In genomic region chr16:5347561-5347960, GRCh38 we compare ENCODE assay signal across 35 cellular contexts.
DNase-seq lines count a peak whose midpoint lies in the region; FAIRE-seq and TF ChIP-seq lines count a peak whose summit lies in the region.
"Had no signal": no experiment of that assay in that cellular context is flagged by ENCODE, and none has a peak within 500 bp of the region (broad histone marks: within the 10 kb centered on the region; RNA-seq: fewer than 3 reads in every experiment).

No MANE protein-coding gene starts in this region.

- WGBS in small intestine, 3 donors, result 80 to 92% (median 90%) methylated on average over 4 of the region's 4 CpGs

- H3K27ac ChIP-seq in HEK293 (ENCODE audit: extremely low read depth, low read depth, low read length), result no peak overlapping the region
- H3K27ac ChIP-seq in osteoblast (ENCODE audit: low read depth, low read length), result no peak overlapping the region
- H3K27ac ChIP-seq in small intestine (ENCODE audit: low read depth in 1 of 2, low read length in 1 of 2), result no peak overlapping the region
- H3K27ac ChIP-seq: 22Rv1; A549; BLaER1; BLaER1 treated with 17β-estradiol and CSF1 and Interleukin-3, amounts not matched to agents 10 nM and 100 nM; C4-2B had no signal

- H3K79me2 ChIP-seq in osteoblast (ENCODE audit: insufficient read depth, low read length), result no peaks in the 10 kb centered on the region

- no peaks in the 10 kb centered on the region for H3K4me1 ChIP-seq in HEK293 (ENCODE audit: control insufficient read depth, insufficient read depth, low read length)
- H3K4me1 ChIP-seq in osteoblast (ENCODE audit: insufficient read depth, low read length), result no peaks in the 10 kb centered on the region
- no peaks in the 10 kb centered on the region for H3K4me1 ChIP-seq in small intestine (ENCODE audit: control insufficient read depth in 2 of 2, insufficient read depth in 1 of 2, low read depth in 1 of 2, low read length in 1 of 2)
- H3K4me1 ChIP-seq: A549; BLaER1; BLaER1 treated with 17β-estradiol and CSF1 and Interleukin-3, amounts not matched to agents 10 nM and 100 nM; Caco-2 had no signal

- no peak for DNase-seq in bronchial epithelial cell (ENCODE audit: low read depth)
- peak; percentile 79 for DNase-seq in osteoblast (ENCODE audit: insufficient read length, low spot score, missing footprints)
- DNase-seq in urothelium cell line (ENCODE audit: low spot score), result no peak
- DNase-seq in NCI-H187 treated with DMSO at 0.1 percent for 48 hours (lab: John Stamatoyannopoulos, UW), result no peak
- DNase-seq in DMS114 treated with DMSO at 0.1 percent for 48 hours (lab: John Stamatoyannopoulos, UW; ENCODE audit: unreplicated experiment), result no peak
- no peak for DNase-seq in small intestine
- DNase-seq in NCI-H510A treated with DMSO at 0.1 percent for 48 hours (lab: John Stamatoyannopoulos, UW), result no peak
- DNase-seq: 8988T; ACHN; AML-193; BE2C; C1 segment of cervical spinal cord; Caco-2; Calu3; CD4-positive, alpha-beta memory T cell; CD4-positive, alpha-beta T cell; CD4-positive, CD25-positive, alpha-beta regulatory T cell; CD8-positive, alpha-beta memory T cell; CD8-positive, alpha-beta T cell; COR-L47; DMS 273 treated with DMSO at 0.1 percent for 48 hours; DMS153; DMS53; DMS79; DMS79 treated with DMSO at 0.1 percent for 48 hours; DND-41; EL had no signal

- TF ChIP-seq CTCF in HEK293 (tag by site-specific recombination; IDR thresholded peaks at IDR 0.05) (no peak), bronchial epithelial cell (IDR thresholded peaks at IDR 0.05; ENCODE audit: insufficient read depth, low read length, severe bottlenecking) (no peak), osteoblast (IDR thresholded peaks at IDR 0.05; ENCODE audit: extremely low read depth, low read depth, low read length) (no peak)

- H4K20me1 ChIP-seq in osteoblast (ENCODE audit: insufficient read depth, low read length), result no peaks in the 10 kb centered on the region
- H4K20me1 ChIP-seq: BLaER1; BLaER1 treated with 17β-estradiol and CSF1 and Interleukin-3, amounts not matched to agents 10 nM and 100 nM had no signal

- no peak overlapping the region for H3K4me2 ChIP-seq in osteoblast (ENCODE audit: insufficient read depth, low read length)
- H3K4me2 ChIP-seq: A549; BLaER1; BLaER1 treated with 17β-estradiol and CSF1 and Interleukin-3, amounts not matched to agents 10 nM and 100 nM had no signal

- no peak overlapping the region for H2AFZ ChIP-seq in osteoblast (ENCODE audit: low read length)

- CTCF ChIA-PET in HEK293 (lab: Yijun Ruan, JAX), result interaction anchor here (0.7 to 1.0 kb wide), 2 partner anchors 10 to 356 kb away, joined by 3 read pairs; no protein-coding TSS in a partner anchor

- H3K9me3 ChIP-seq in HEK293 (ENCODE audit: control insufficient read depth, insufficient read depth, low read depth, low read length) (no peaks in the 10 kb centered on the region), osteoblast (ENCODE audit: low read depth, low read length) (no peaks in the 10 kb centered on the region), small intestine (ENCODE audit: control insufficient read depth, low read depth) (no peaks in the 10 kb centered on the region)
- H3K9me3 ChIP-seq: A549; BE2C; BLaER1; BLaER1 treated with 17β-estradiol and CSF1 and Interleukin-3, amounts not matched to agents 10 nM and 100 nM; Caco-2 had no signal

- peak; percentile 72 for FAIRE-seq in bronchial epithelial cell (lab: Jason Lieb, UNC)
- peak; percentile 63 for FAIRE-seq in urothelium cell line (lab: Jason Lieb, UNC)
- no peak for FAIRE-seq in small intestine (lab: Jason Lieb, UNC)
- FAIRE-seq: A204.1, A549, D721Med had no signal

- H3K4me3 ChIP-seq in HEK293 (ENCODE audit: low read depth, low read length), result no peak overlapping the region
- H3K4me3 ChIP-seq in bronchial epithelial cell (ENCODE audit: low read depth, low read length), result no peak overlapping the region
- no peak overlapping the region for H3K4me3 ChIP-seq in osteoblast (ENCODE audit: insufficient read depth, low read length)
- no peak overlapping the region for H3K4me3 ChIP-seq in small intestine (ENCODE audit: low read depth in 1 of 2, low read length in 2 of 2)
- H3K4me3 ChIP-seq: A549; BLaER1; BLaER1 treated with 17β-estradiol and CSF1 and Interleukin-3, amounts not matched to agents 10 nM and 100 nM had no signal

- H3K36me3 ChIP-seq in HEK293 (ENCODE audit: control insufficient read depth in 2 of 2, insufficient read depth in 1 of 2, low read length in 2 of 2), result no peaks in the 10 kb centered on the region
- no peaks in the 10 kb centered on the region for H3K36me3 ChIP-seq in bronchial epithelial cell (ENCODE audit: control insufficient read depth, insufficient read depth, low read length)
- H3K36me3 ChIP-seq in osteoblast (ENCODE audit: insufficient read depth, low read length), result no peaks in the 10 kb centered on the region
- H3K36me3 ChIP-seq in small intestine (ENCODE audit: control insufficient read depth in 2 of 2, insufficient read depth in 2 of 2, low read length in 2 of 2), result no peaks in the 10 kb centered on the region
- H3K36me3 ChIP-seq: BE2C; BLaER1; BLaER1 treated with 17β-estradiol and CSF1 and Interleukin-3, amounts not matched to agents 10 nM and 100 nM had no signal

- H3K27me3 ChIP-seq in bronchial epithelial cell (ENCODE audit: control insufficient read depth, insufficient read depth, low read length) (no peaks in the 10 kb centered on the region), osteoblast (ENCODE audit: insufficient read depth, low read length) (no peaks in the 10 kb centered on the region), small intestine (ENCODE audit: control insufficient read depth in 2 of 2, insufficient read depth in 2 of 2, low read length in 2 of 2) (no peaks in the 10 kb centered on the region)
- H3K27me3 ChIP-seq: BE2C; BLaER1; BLaER1 treated with 17β-estradiol and CSF1 and Interleukin-3, amounts not matched to agents 10 nM and 100 nM had no signal

- POLR2A ChIA-PET in HEK293 (lab: Yijun Ruan, JAX), result no interaction called here

TF ChIP-seq in HEK293, 187 proteins besides CTCF, POLR2A, EP300 and RAD21:
- TF ChIP-seq ZNF354C (tag by site-specific recombination; IDR thresholded peaks at IDR 0.05; ENCODE audit: borderline replicate concordance, low read depth) (no peak), ZFHX2 (tag by site-specific recombination; conservative IDR thresholded peaks at IDR 0.05) (peak; percentile 52), ZNF626 (tag by site-specific recombination; IDR thresholded peaks at IDR 0.05) (no peak), ZNF416 (tag by site-specific recombination; IDR thresholded peaks at IDR 0.05) (no peak), EGR2 (tag by site-specific recombination; IDR thresholded peaks at IDR 0.05; ENCODE audit: low read depth) (peak; percentile 72; the same call in 1 of the 2 replicates)
